ENCODE assay signal across 15 cellular contexts in genomic region chr4:159979953-159980352, GRCh38.
DNase-seq lines count a peak whose midpoint lies in the region; ATAC-seq and TF ChIP-seq lines count a peak whose summit lies in the region.
"Had no signal": no experiment of that assay in that cellular context is flagged by ENCODE, and none has a peak within 500 bp of the region (broad histone marks: within the 10 kb centered on the region; RNA-seq: fewer than 3 reads in every experiment).

No MANE protein-coding gene starts in this region.

- H3K4me3 ChIP-seq in GM23338: no peak overlapping the region
- no peak overlapping the region for H3K4me3 ChIP-seq in uterus

- 0 out of 2 replicates have a peak overlapping the region, but pooled peaks have one; percentile 18 for H2AFZ ChIP-seq in GM23338

- H3K4me1 ChIP-seq in GM23338 (ENCODE audit: insufficient read depth) (peaks cover 24% of the 10 kb centered on the region), uterus (no peaks in the 10 kb centered on the region)

- peaks cover 40% of the 10 kb centered on the region for H3K4me1 Mint-ChIP-seq in GM23338

- no peak for DNase-seq in GM23338 (ENCODE audit: low spot score)
- DNase-seq in uterus: no peak
- no peak for DNase-seq in iPS-NIHi11 (ENCODE audit: low spot score)
- DNase-seq: AML-193; Caco-2; CD4-positive, alpha-beta T cell; GDM1; H9 had no signal

- H3K27me3 ChIP-seq in GM23338 (ENCODE audit: insufficient read depth): no peaks in the 10 kb centered on the region
- no peaks in the 10 kb centered on the region for H3K27me3 ChIP-seq in uterus

- H3K79me2 ChIP-seq in GM23338 (replicated peaks; ENCODE audit: insufficient read depth): no peaks in the 10 kb centered on the region

- no peak overlapping the region for H3K4me3 Mint-ChIP-seq in GM23338
- H3K4me3 Mint-ChIP-seq: CD4-positive, alpha-beta T cell; H9 had no signal

- H3K4me2 ChIP-seq in GM23338: no peak overlapping the region
- H3K4me2 ChIP-seq: KMS-11 had no signal

- TF ChIP-seq CTCF in GM23338 (conservative IDR thresholded peaks at IDR 0.05; ENCODE audit: low read depth in 2 of 2) (no peak), uterus (IDR thresholded peaks at IDR 0.05) (no peak)

- H3K27ac ChIP-seq in GM23338 (ENCODE audit: low read depth): no peak overlapping the region
- no peak overlapping the region for H3K27ac ChIP-seq in uterus
- H3K27ac ChIP-seq: C4-2B, HL-60, KMS-11 had no signal

- H3K9me3 ChIP-seq in uterus: no peaks in the 10 kb centered on the region
- H3K9me3 ChIP-seq: Caco-2 had no signal

- H3K36me3 ChIP-seq in GM23338 (ENCODE audit: insufficient read depth): no peaks in the 10 kb centered on the region
- no peaks in the 10 kb centered on the region for H3K36me3 ChIP-seq in uterus

- intact Hi-C loops in uterus (cut with DNase I; ENCODE audit: low total_unique reads): no loop called here

- peaks cover 15% of the 10 kb centered on the region; the same call in 2 of the 3 replicates for H3K36me3 Mint-ChIP-seq in GM23338 (ENCODE audit: low read depth)

- no peak for TF ChIP-seq POLR2A in uterus (IDR thresholded peaks at IDR 0.05)

- no peaks in the 10 kb centered on the region for H3F3A ChIP-seq in GM23338 (replicated peaks; ENCODE audit: low read depth)

- H3K9me2 ChIP-seq in GM23338 (ENCODE audit: insufficient read depth): peaks cover 8% of the 10 kb centered on the region; the same call in 1 of the 2 replicates

- ATAC-seq in GM18520 (IDR thresholded peaks at IDR 0.05; ENCODE audit: unreplicated experiment) (peak; percentile 64), GM23338 (no peak), HG03432 (IDR thresholded peaks at IDR 0.05; ENCODE audit: unreplicated experiment) (peak; percentile 65), HG03460 (IDR thresholded peaks at IDR 0.05; ENCODE audit: unreplicated experiment) (no peak), GM21786 (IDR thresholded peaks at IDR 0.05; ENCODE audit: unreplicated experiment) (no peak)

- peaks cover 6% of the 10 kb centered on the region; the same call in 1 of the 3 replicates for H3K9me3 Mint-ChIP-seq in GM23338

- peaks cover 4% of the 10 kb centered on the region for H3K27me3 Mint-ChIP-seq in GM23338 (ENCODE audit: insufficient read depth, low read depth, poor library complexity)
- H3K27me3 Mint-ChIP-seq: CD4-positive, alpha-beta T cell had no signal

- no peak overlapping the region for H3K27ac Mint-ChIP-seq in GM23338
- H3K27ac Mint-ChIP-seq: CD4-positive, alpha-beta T cell; H9 had no signal

- H4K20me1 ChIP-seq in GM23338 (replicated peaks; ENCODE audit: insufficient read depth): no peaks in the 10 kb centered on the region

TF ChIP-seq in GM23338, 12 proteins besides CTCF, POLR2A, EP300 and RAD21 (continues in another document):
- TF ChIP-seq EZH2phosphoT487 (IDR thresholded peaks at IDR 0.05; ENCODE audit: unreplicated experiment) (no peak), POLR2AphosphoS5 (IDR thresholded peaks at IDR 0.05; ENCODE audit: low read depth) (no peak), NANOG (IDR thresholded peaks at IDR 0.05; ENCODE audit: borderline replicate concordance) (no peak), ZNF462 (CRISPR knock-in tag; IDR thresholded peaks at IDR 0.05) (no peak), STAT1 (IDR thresholded peaks at IDR 0.05; ENCODE audit: unreplicated experiment) (no peak), CREB1 (CRISPR knock-in tag; IDR thresholded peaks at IDR 0.05; ENCODE audit: low read depth) (no peak), JUNB (IDR thresholded peaks at IDR 0.05; ENCODE audit: unreplicated experiment) (no peak), ZNF331 (CRISPR knock-in tag; IDR thresholded peaks at IDR 0.05; ENCODE audit: low read depth) (no peak)
- TF ChIP-seq, protein P1, sequence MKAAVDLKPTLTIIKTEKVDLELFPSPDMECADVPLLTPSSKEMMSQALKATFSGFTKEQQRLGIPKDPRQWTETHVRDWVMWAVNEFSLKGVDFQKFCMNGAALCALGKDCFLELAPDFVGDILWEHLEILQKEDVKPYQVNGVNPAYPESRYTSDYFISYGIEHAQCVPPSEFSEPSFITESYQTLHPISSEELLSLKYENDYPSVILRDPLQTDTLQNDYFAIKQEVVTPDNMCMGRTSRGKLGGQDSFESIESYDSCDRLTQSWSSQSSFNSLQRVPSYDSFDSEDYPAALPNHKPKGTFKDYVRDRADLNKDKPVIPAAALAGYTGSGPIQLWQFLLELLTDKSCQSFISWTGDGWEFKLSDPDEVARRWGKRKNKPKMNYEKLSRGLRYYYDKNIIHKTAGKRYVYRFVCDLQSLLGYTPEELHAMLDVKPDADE (IDR thresholded peaks at IDR 0.05): no peak
- TF ChIP-seq, protein P2, sequence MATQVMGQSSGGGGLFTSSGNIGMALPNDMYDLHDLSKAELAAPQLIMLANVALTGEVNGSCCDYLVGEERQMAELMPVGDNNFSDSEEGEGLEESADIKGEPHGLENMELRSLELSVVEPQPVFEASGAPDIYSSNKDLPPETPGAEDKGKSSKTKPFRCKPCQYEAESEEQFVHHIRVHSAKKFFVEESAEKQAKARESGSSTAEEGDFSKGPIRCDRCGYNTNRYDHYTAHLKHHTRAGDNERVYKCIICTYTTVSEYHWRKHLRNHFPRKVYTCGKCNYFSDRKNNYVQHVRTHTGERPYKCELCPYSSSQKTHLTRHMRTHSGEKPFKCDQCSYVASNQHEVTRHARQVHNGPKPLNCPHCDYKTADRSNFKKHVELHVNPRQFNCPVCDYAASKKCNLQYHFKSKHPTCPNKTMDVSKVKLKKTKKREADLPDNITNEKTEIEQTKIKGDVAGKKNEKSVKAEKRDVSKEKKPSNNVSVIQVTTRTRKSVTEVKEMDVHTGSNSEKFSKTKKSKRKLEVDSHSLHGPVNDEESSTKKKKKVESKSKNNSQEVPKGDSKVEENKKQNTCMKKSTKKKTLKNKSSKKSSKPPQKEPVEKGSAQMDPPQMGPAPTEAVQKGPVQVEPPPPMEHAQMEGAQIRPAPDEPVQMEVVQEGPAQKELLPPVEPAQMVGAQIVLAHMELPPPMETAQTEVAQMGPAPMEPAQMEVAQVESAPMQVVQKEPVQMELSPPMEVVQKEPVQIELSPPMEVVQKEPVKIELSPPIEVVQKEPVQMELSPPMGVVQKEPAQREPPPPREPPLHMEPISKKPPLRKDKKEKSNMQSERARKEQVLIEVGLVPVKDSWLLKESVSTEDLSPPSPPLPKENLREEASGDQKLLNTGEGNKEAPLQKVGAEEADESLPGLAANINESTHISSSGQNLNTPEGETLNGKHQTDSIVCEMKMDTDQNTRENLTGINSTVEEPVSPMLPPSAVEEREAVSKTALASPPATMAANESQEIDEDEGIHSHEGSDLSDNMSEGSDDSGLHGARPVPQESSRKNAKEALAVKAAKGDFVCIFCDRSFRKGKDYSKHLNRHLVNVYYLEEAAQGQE (IDR thresholded peaks at IDR 0.05; ENCODE audit: unreplicated experiment): no peak

Comparison
In these comparisons a context has a peak if more than half of its experiments do, and no peak if none do; other contexts are left out.
1. ATAC-seq: peak in GM18520 (single experiment) and HG03432 (single experiment); none in GM23338 (single experiment), HG03460 (single experiment) and GM21786 (single experiment).